In genomic region chr1:171139890-171140289, GRCh38 we compare ENCODE assay signal across 22 cellular contexts. TPM values are rescaled to one million over a fixed set of nuclear protein-coding genes. Genes with fewer than 3 reads are reported as not detected.
DNase-seq lines count a peak whose midpoint lies in the region; ATAC-seq and TF ChIP-seq lines count a peak whose summit lies in the region.
"Had no signal": no experiment of that assay in that cellular context is flagged by ENCODE, and none has a peak within 500 bp of the region (broad histone marks: within the 10 kb centered on the region; RNA-seq: fewer than 3 reads in every experiment).

No MANE protein-coding gene starts in this region.

- H3K27me3 ChIP-seq in left ventricle myocardium inferior (ENCODE audit: low read depth) (no peaks in the 10 kb centered on the region), lung (ENCODE audit: control insufficient read depth, insufficient read depth) (no peaks in the 10 kb centered on the region), uterus (no peaks in the 10 kb centered on the region)
- H3K27me3 ChIP-seq: cardiac muscle cell had no signal

- no peak for ATAC-seq in Right ventricle myocardium inferior
- ATAC-seq in lung (ENCODE audit: insufficient read depth, low FRiP score), result no peak
- no peak for ATAC-seq in GM21576 (IDR thresholded peaks at IDR 0.05; ENCODE audit: unreplicated experiment)
- ATAC-seq: activated CD8-positive, alpha-beta T cell treated with anti-CD3 and anti-CD28 coated beads for 36 hours; stimulated activated naive CD8-positive, alpha-beta T cell treated with anti-CD3 and anti-CD28 coated beads, Interleukin-15, amount 100 ng/mL, for 72 hours; T-helper 17 cell had no signal

- no peak overlapping the region for H3K4me3 ChIP-seq in left ventricle myocardium inferior
- no peak overlapping the region for H3K4me3 ChIP-seq in lung
- no peak overlapping the region for H3K4me3 ChIP-seq in uterus
- H3K4me3 ChIP-seq: cardiac muscle cell had no signal

- DNase-seq in left ventricle myocardium inferior (no peak), Right ventricle myocardium inferior (ENCODE audit: missing footprints) (no peak), NCI-H69 (lab: John Stamatoyannopoulos, UW) (peak; percentile 26), lung (ENCODE audit: low spot score) (no peak), uterus (no peak)
- DNase-seq in activated CD4-positive, alpha-beta T cell treated with anti-CD3 and anti-CD28 coated beads for 48 hours, result no peak
- DNase-seq in stimulated activated CD4-positive, alpha-beta T cell treated with anti-CD3 and anti-CD28 coated beads, Interleukin-4, amount 100 ng/mL, for 24 hours, result no peak
- DNase-seq: activated CD8-positive, alpha-beta T cell treated with anti-CD3 and anti-CD28 coated beads for 36 hours; activated naive CD8-positive, alpha-beta T cell treated with anti-CD3 and anti-CD28 coated beads for 36 hours; effector CD4-positive, alpha-beta T cell; head of caudate nucleus; mesendoderm; NCI-H446; nephron progenitor cell; stimulated activated naive CD8-positive, alpha-beta T cell treated with anti-CD3 and anti-CD28 coated beads, Interleukin-15, amount 100 ng/mL, for 72 hours; T-helper 17 cell had no signal

- TF ChIP-seq POLR2A in uterus (IDR thresholded peaks at IDR 0.05), result no peak

- no peaks in the 10 kb centered on the region for H3K36me3 ChIP-seq in left ventricle myocardium inferior
- no peaks in the 10 kb centered on the region for H3K36me3 ChIP-seq in lung (ENCODE audit: control insufficient read depth in 2 of 2, insufficient read depth in 2 of 2, low read length in 2 of 2)
- H3K36me3 ChIP-seq in uterus, result no peaks in the 10 kb centered on the region
- H3K36me3 ChIP-seq: cardiac muscle cell, WERI-Rb-1 had no signal

- H3K4me1 ChIP-seq in left ventricle myocardium inferior, result peaks cover 67% of the 10 kb centered on the region
- peaks cover 3 to 33% of the 10 kb centered on the region in 2 donors for H3K4me1 ChIP-seq in lung (ENCODE audit: control insufficient read depth in 2 of 2, insufficient read depth in 2 of 2, low read length in 2 of 2)
- peaks cover 4 to 8% of the 10 kb centered on the region in 2 donors for H3K4me1 ChIP-seq in uterus

- H3K27ac ChIP-seq in left ventricle myocardium inferior (replicated peaks), result peak overlapping the region; percentile 94
- peak overlapping the region; percentile 63 to 80 for H3K27ac ChIP-seq in lung (ENCODE audit: low read depth in 1 of 2, low read length in 1 of 2)
- H3K27ac ChIP-seq in uterus, result peak overlapping the region; percentile 76 to 84
- H3K27ac ChIP-seq: cardiac muscle cell, WERI-Rb-1 had no signal

- TF ChIP-seq CTCF in left ventricle myocardium inferior (IDR thresholded peaks at IDR 0.05; ENCODE audit: borderline replicate concordance) (no peak), lung (IDR thresholded peaks at IDR 0.05; ENCODE audit: control extremely low read depth, extremely low read depth) (no peak), uterus (IDR thresholded peaks at IDR 0.05) (no peak)

- WGBS in lung, 2 donors, result 76% methylated on average over 4 of the region's 4 CpGs

- intact Hi-C loops in left ventricle myocardium inferior (cut with micrococcal nuclease), result no loop called here
- intact Hi-C loops in Right ventricle myocardium inferior (cut with DNase I), result loop anchor here (5.0 kb wide), 1 partner anchor 72 kb away; no protein-coding TSS in a partner anchor
- intact Hi-C loops in uterus (cut with DNase I; ENCODE audit: low total_unique reads), result no loop called here

- no peaks in the 10 kb centered on the region for H3K9me3 ChIP-seq in left ventricle myocardium inferior (replicated peaks)
- H3K9me3 ChIP-seq in lung (ENCODE audit: control insufficient read depth in 2 of 2, insufficient read depth in 1 of 2, low read length in 1 of 2), result no peaks in the 10 kb centered on the region
- no peaks in the 10 kb centered on the region for H3K9me3 ChIP-seq in uterus

RNA-seq across cellular contexts. Expression of gene FMO2, which starts 45.2 kb away (rescaled TPM):
- total RNA-seq in left ventricle myocardium inferior (49.7 TPM), Right ventricle myocardium inferior (59.4 TPM), lung (100 to 1,000 TPM in 1 of 2 donors, 10 to 100 TPM in 1; 44.8 to 165 TPM), uterus (10 to 100 TPM in 3 of 4 donors, 1 to 10 TPM in 1; 1.9 to 74.4 (median 29.4) TPM)
- polyA plus RNA-seq in lung, result 10 to 100 TPM in 1 of 2 donors, 1 to 10 TPM in 1; 5.2 to 78.2 TPM
- total RNA-seq: activated CD8-positive, alpha-beta T cell treated with anti-CD3 and anti-CD28 coated beads for 36 hours; activated naive CD8-positive, alpha-beta T cell treated with anti-CD3 and anti-CD28 coated beads for 36 hours; cardiac muscle cell; OCI-LY7; T-helper 17 cell had no signal
- polyA plus RNA-seq: cardiac muscle cell, IgD-negative memory B cell had no signal

RNA-seq across cellular contexts. Expression of gene FMO3, which starts 49.2 kb away (rescaled TPM):
- total RNA-seq in left ventricle myocardium inferior, result 1.3 TPM
- 1.3 TPM for total RNA-seq in Right ventricle myocardium inferior
- total RNA-seq in lung, result 1 to 10 TPM; 5.0 to 9.0 TPM
- 1 to 10 TPM; 2.0 to 6.7 TPM for polyA plus RNA-seq in lung
- total RNA-seq in uterus, result 10 to 100 TPM in 1 of 4 donors, 1 to 10 TPM in 1, under 1 TPM in 2; 0.14 to 30.9 (median 1.1) TPM
- total RNA-seq: activated CD8-positive, alpha-beta T cell treated with anti-CD3 and anti-CD28 coated beads for 36 hours; activated naive CD8-positive, alpha-beta T cell treated with anti-CD3 and anti-CD28 coated beads for 36 hours; cardiac muscle cell; G401; OCI-LY7; T-helper 17 cell had no signal
- polyA plus RNA-seq: cardiac muscle cell, IgD-negative memory B cell had no signal
